21 cellular contexts compared by ENCODE assay signal in the genomic region with DNA sequence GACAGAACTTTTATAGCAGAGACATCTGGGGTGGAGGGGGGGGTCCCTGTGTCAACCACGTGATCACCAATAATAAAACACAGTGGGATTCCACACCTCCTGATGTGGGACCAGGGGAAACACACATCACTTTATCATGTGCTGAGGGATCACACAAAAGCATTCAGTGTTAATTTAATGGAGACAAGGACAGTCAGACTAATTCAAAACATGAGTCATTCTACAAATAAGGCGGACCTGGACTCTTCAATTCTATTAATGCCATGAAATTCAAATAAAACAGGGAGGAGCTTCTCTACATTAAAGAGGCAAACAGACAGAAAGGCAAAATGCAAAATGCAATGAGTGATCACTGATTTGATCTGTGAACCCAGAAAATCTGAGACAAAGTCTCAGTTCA.
DNase-seq lines count a peak whose midpoint lies in the region; ATAC-seq and TF ChIP-seq lines count a peak whose summit lies in the region.
"Had no signal": no experiment of that assay in that cellular context is flagged by ENCODE, and none has a peak within 500 bp of the region (broad histone marks: within the 10 kb centered on the region; RNA-seq: fewer than 3 reads in every experiment).

No MANE protein-coding gene starts in this region.

- no peak overlapping the region for H2AFZ ChIP-seq in mesenchymal stem cell (ENCODE audit: low read depth, low read length)

- DNase-seq in DMS53 (lab: John Stamatoyannopoulos, UW) (peak; percentile 14), DMS53 treated with DMSO at 0.1 percent for 48 hours (lab: John Stamatoyannopoulos, UW; ENCODE audit: unreplicated experiment) (no peak), NCI-H748 treated with DMSO at 0.1 percent for 48 hours (lab: John Stamatoyannopoulos, UW) (peak; percentile 71), endodermal cell (no peak), thyroid gland (no peak), mesenchymal stem cell (no peak)
- no peak for DNase-seq in CD4-positive, alpha-beta T cell
- DNase-seq: 8988T, DMS79, KG1, NCI-H1436, NCI-H2107, NCI-H2227 treated with DMSO at 0.1 percent for 48 hours, NCI-H526, SK-N-SH, T-cell had no signal

- H3K4me3 ChIP-seq in endodermal cell (ENCODE audit: low read length), result peak overlapping the region; percentile 61
- no peak overlapping the region for H3K4me3 ChIP-seq in thyroid gland (replicated peaks in 1 of 3)
- no peak overlapping the region for H3K4me3 ChIP-seq in mesenchymal stem cell (ENCODE audit: insufficient read depth in 1 of 2, low read depth in 1 of 2, low read length in 2 of 2)
- H3K4me3 ChIP-seq: BLaER1, HAP-1 had no signal

- no peak overlapping the region for H3K14ac ChIP-seq in mesenchymal stem cell (ENCODE audit: low read length in 2 of 2)

- no peak overlapping the region for H3K18ac ChIP-seq in mesenchymal stem cell (ENCODE audit: low read depth in 1 of 2, low read length in 2 of 2)

- H3K4me1 ChIP-seq in endodermal cell (ENCODE audit: control insufficient read depth, insufficient read depth, low read length) (no peaks in the 10 kb centered on the region), thyroid gland (peaks cover 6 to 18% of the 10 kb centered on the region in 2 donors), mesenchymal stem cell (ENCODE audit: control insufficient read depth, insufficient read depth, low read depth, low read length) (peaks cover 1% of the 10 kb centered on the region)
- H3K4me1 ChIP-seq: BLaER1, HAP-1 had no signal

- TF ChIP-seq POLR2A in thyroid gland (IDR thresholded peaks at IDR 0.05), result no peak

- ATAC-seq in HG02870 (IDR thresholded peaks at IDR 0.05; ENCODE audit: unreplicated experiment), result no peak
- ATAC-seq in CD4-positive, alpha-beta T cell (ENCODE audit: poor library complexity), result no peak
- ATAC-seq: Panc1, Right ventricle myocardium inferior, T-cell had no signal

- H2BK120ac ChIP-seq in mesenchymal stem cell (ENCODE audit: low read depth, low read length), result no peak overlapping the region

- no peak overlapping the region for H2BK12ac ChIP-seq in mesenchymal stem cell (ENCODE audit: low read length in 2 of 2)

- no peaks in the 10 kb centered on the region for H3K27me3 ChIP-seq in endodermal cell (ENCODE audit: control insufficient read depth, insufficient read depth, low read length, poor library complexity, severe bottlenecking)
- no peaks in the 10 kb centered on the region for H3K27me3 ChIP-seq in thyroid gland
- H3K27me3 ChIP-seq in mesenchymal stem cell (ENCODE audit: control insufficient read depth in 1 of 2, insufficient read depth in 1 of 2, low read length in 2 of 2), result peaks cover 0 to 21% of the 10 kb centered on the region in 2 experiments
- H3K27me3 ChIP-seq in CD4-positive, alpha-beta T cell (ENCODE audit: control insufficient read depth, insufficient read depth, low read length), result no peaks in the 10 kb centered on the region
- H3K27me3 ChIP-seq: BLaER1 had no signal

- TF ChIP-seq CTCF in endodermal cell (conservative IDR thresholded peaks at IDR 0.05), result no peak
- no peak for TF ChIP-seq CTCF in thyroid gland (IDR thresholded peaks at IDR 0.05)
- TF ChIP-seq CTCF in CD4-positive, alpha-beta T cell (IDR thresholded peaks at IDR 0.05), result no peak

- H3K4me1 Mint-ChIP-seq in endodermal cell, result peaks cover 8% of the 10 kb centered on the region
- H3K4me1 Mint-ChIP-seq in CD4-positive, alpha-beta T cell (ENCODE audit: low read depth), result no peaks in the 10 kb centered on the region

- intact Hi-C loops in thyroid gland (cut with DNase I), result no loop called here
- intact Hi-C loops in CD4-positive, alpha-beta T cell (cut with DNase I, micrococcal nuclease), result no loop called here

- H2AK5ac ChIP-seq in mesenchymal stem cell (ENCODE audit: low read length, severe bottlenecking), result no peak overlapping the region

- H3K4me3 Mint-ChIP-seq in endodermal cell, result no peak overlapping the region
- no peak overlapping the region for H3K4me3 Mint-ChIP-seq in CD4-positive, alpha-beta T cell
- H3K4me3 Mint-ChIP-seq: T-cell had no signal

- H2BK5ac ChIP-seq in mesenchymal stem cell (ENCODE audit: low read depth, low read length, poor library complexity, severe bottlenecking), result no peak overlapping the region

- WGBS in endodermal cell (ENCODE audit: insufficient coverage in 1 of 2, insufficient read length in 1 of 2), 2 experiments, result 80 to 86% methylated on average over 1 to 2 of the region's 2 CpGs
- 75 to 77% methylated on average over 2 of the region's 2 CpGs for WGBS in thyroid gland, 2 donors
- 79% methylated on average over 2 of the region's 2 CpGs for WGBS in mesenchymal stem cell

- peaks cover 48% of the 10 kb centered on the region for H3K9me3 Mint-ChIP-seq in endodermal cell
- no peaks in the 10 kb centered on the region for H3K9me3 Mint-ChIP-seq in CD4-positive, alpha-beta T cell
- H3K9me3 Mint-ChIP-seq: T-cell had no signal

- H3K27me3 Mint-ChIP-seq in endodermal cell (ENCODE audit: insufficient read depth), result no peaks in the 10 kb centered on the region
- peaks cover 6% of the 10 kb centered on the region for H3K27me3 Mint-ChIP-seq in CD4-positive, alpha-beta T cell

- H3K27ac ChIP-seq in endodermal cell (ENCODE audit: low read depth, low read length) (no peak overlapping the region), thyroid gland (peak overlapping the region; percentile 5 to 68 (median 55)), mesenchymal stem cell (ENCODE audit: low read length, poor library complexity, severe bottlenecking) (no peak overlapping the region)
- H3K27ac ChIP-seq in CD4-positive, alpha-beta T cell (ENCODE audit: low read depth, low read length), result no peak overlapping the region
- H3K27ac ChIP-seq: BLaER1 had no signal

- H3K9me3 ChIP-seq in endodermal cell (ENCODE audit: control insufficient read depth, low read length) (peaks cover 11% of the 10 kb centered on the region), thyroid gland (no peaks in the 10 kb centered on the region), mesenchymal stem cell (ENCODE audit: control insufficient read depth, low read length) (no peaks in the 10 kb centered on the region)
- H3K9me3 ChIP-seq in CD4-positive, alpha-beta T cell (ENCODE audit: control insufficient read depth, low read length), result no peaks in the 10 kb centered on the region
- H3K9me3 ChIP-seq: BLaER1, HAP-1, SK-N-SH had no signal

- no peaks in the 10 kb centered on the region for H3K79me1 ChIP-seq in mesenchymal stem cell (replicated peaks; ENCODE audit: low read length, poor library complexity, severe bottlenecking)

- CTCF ChIA-PET in CD4-positive, alpha-beta T cell (lab: Charles Lee), result no interaction called here

- H3K9ac ChIP-seq in endodermal cell (ENCODE audit: extremely low read depth, low read length, poor library complexity, severe bottlenecking), result no peak overlapping the region
- H3K9ac ChIP-seq in mesenchymal stem cell (ENCODE audit: low read length), result no peak overlapping the region
- H3K9ac ChIP-seq: BLaER1, SK-N-SH had no signal

- POLR2A ChIA-PET in CD4-positive, alpha-beta T cell (lab: Charles Lee), result no interaction called here

- H3K36me3 ChIP-seq in endodermal cell (ENCODE audit: control insufficient read depth, insufficient read depth, low read length) (no peaks in the 10 kb centered on the region), thyroid gland (no peaks in the 10 kb centered on the region), mesenchymal stem cell (ENCODE audit: control insufficient read depth in 1 of 2, insufficient read depth in 2 of 2, low read depth in 1 of 2, low read length in 2 of 2) (no peaks in the 10 kb centered on the region)
- H3K36me3 ChIP-seq: BLaER1, HAP-1 had no signal

- no peak overlapping the region for H3K27ac Mint-ChIP-seq in endodermal cell
- H3K27ac Mint-ChIP-seq in CD4-positive, alpha-beta T cell, result no peak overlapping the region
- H3K27ac Mint-ChIP-seq: T-cell had no signal

- H2BK15ac ChIP-seq in mesenchymal stem cell (ENCODE audit: low read depth, poor library complexity, severe bottlenecking), result no peak overlapping the region

- no peak overlapping the region for H4K91ac ChIP-seq in mesenchymal stem cell (ENCODE audit: low read length)

- no peak overlapping the region for H3K23ac ChIP-seq in mesenchymal stem cell (ENCODE audit: low read length in 2 of 2)

- peaks cover 10% of the 10 kb centered on the region for H3K36me3 Mint-ChIP-seq in endodermal cell (ENCODE audit: low read depth)
- no peaks in the 10 kb centered on the region for H3K36me3 Mint-ChIP-seq in CD4-positive, alpha-beta T cell (ENCODE audit: low read depth)
- H3K36me3 Mint-ChIP-seq: T-cell had no signal

- H3K4ac ChIP-seq in mesenchymal stem cell (ENCODE audit: low read depth in 1 of 2, low read length in 2 of 2), result no peak overlapping the region

- no peak overlapping the region for H3K4me2 ChIP-seq in mesenchymal stem cell (ENCODE audit: low read length, poor library complexity, severe bottlenecking)
- H3K4me2 ChIP-seq: BLaER1, SK-N-SH had no signal

- H4K8ac ChIP-seq in mesenchymal stem cell (ENCODE audit: low read length), result no peak overlapping the region

Comparison
In these comparisons a context has a peak if more than half of its experiments do, and no peak if none do; other contexts are left out.
1. DNase-seq: peak in DMS53 (single experiment) and NCI-H748 treated with DMSO at 0.1 percent for 48 hours (single experiment); none in DMS53 treated with DMSO at 0.1 percent for 48 hours (single experiment), endodermal cell (single experiment), thyroid gland (0 of 2), mesenchymal stem cell (single experiment) and CD4-positive, alpha-beta T cell (0 of 10).
2. H3K27ac ChIP-seq: peak in thyroid gland (3 of 3); none in endodermal cell (single experiment), mesenchymal stem cell (single experiment) and CD4-positive, alpha-beta T cell (single experiment).